ENCODE assay signal across 19 cellular contexts in the genomic region with DNA sequence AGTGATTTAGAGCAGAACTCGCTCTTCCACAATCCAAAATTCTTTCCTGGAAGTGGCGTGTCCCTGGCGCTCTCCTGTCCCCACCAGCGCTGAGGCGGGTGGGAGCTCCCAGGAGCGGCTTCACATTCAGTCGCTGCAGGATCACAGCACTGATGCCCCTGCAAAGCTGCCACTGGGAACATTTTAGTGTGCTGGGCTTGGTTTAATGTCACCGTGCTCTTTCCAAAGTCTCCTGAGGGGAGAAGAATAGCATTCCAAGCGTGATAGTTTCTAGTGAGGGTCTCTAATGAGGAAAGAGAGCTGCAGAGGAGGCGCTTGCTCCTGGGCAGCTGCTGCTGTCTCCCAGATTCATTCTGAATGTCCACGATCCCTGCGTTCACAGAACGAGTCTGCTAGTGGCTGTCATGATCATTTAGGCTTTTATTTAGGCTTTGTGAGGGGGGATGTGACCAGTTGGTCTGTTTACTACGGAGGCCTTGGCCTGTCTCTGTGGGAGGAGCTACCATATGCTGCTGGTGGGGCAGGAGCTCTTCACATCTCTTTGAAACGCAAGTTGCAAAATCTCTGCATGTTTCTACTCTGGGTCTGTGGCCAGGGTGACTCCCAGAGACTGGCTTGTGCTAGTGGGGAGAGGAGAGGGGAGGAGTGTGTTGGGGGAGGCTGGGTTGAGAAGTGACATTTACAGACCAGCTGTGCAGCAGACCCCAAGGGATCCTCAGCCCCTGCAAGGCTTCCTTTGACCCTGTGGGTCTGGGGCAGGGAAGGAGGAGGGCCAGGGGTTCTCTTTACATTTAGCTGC. TPM values are rescaled to one million over a fixed set of nuclear protein-coding genes. Genes with fewer than 3 reads are reported as not detected.
DNase-seq lines count a peak whose midpoint lies in the region; ATAC-seq and TF ChIP-seq lines count a peak whose summit lies in the region.
"Had no signal": no experiment of that assay in that cellular context is flagged by ENCODE, and none has a peak within 500 bp of the region (broad histone marks: within the 10 kb centered on the region; RNA-seq: fewer than 3 reads in every experiment).

No MANE protein-coding gene starts in this region.

- H3K4me2 ChIP-seq in BLaER1 (peak overlapping the region; percentile 76), osteoblast (ENCODE audit: insufficient read depth, low read length) (peak overlapping the region; percentile 40)

- peaks cover 17% of the 10 kb centered on the region for H3K27me3 Mint-ChIP-seq in activated CD4-positive, alpha-beta memory T cell treated with anti-CD3 and anti-CD28 coated beads, Interleukin-2, amount 10 ng/mL, durations not matched to agents 7 days and 5 days

- H4K20me1 ChIP-seq in BLaER1 = no peaks in the 10 kb centered on the region
- H4K20me1 ChIP-seq in osteoblast (ENCODE audit: insufficient read depth, low read length) = no peaks in the 10 kb centered on the region

- H3K4me3 Mint-ChIP-seq in activated CD4-positive, alpha-beta memory T cell treated with anti-CD3 and anti-CD28 coated beads, Interleukin-2, amount 10 ng/mL, durations not matched to agents 7 days and 5 days = no peak overlapping the region
- H3K4me3 Mint-ChIP-seq: activated naive CD4-positive, alpha-beta T cell treated with anti-CD3 and anti-CD28 coated beads, Interleukin-2, amount 50 U/mL, for 24 hours; neural crest cell had no signal

- peak overlapping the region; percentile 51; the same call in 1 of the 2 replicates for H3K9ac ChIP-seq in BLaER1

- no peaks in the 10 kb centered on the region for H3K9me3 Mint-ChIP-seq in activated CD4-positive, alpha-beta memory T cell treated with anti-CD3 and anti-CD28 coated beads, Interleukin-2, amount 10 ng/mL, durations not matched to agents 7 days and 5 days
- H3K9me3 Mint-ChIP-seq: activated naive CD4-positive, alpha-beta T cell treated with anti-CD3 and anti-CD28 coated beads, Interleukin-2, amount 50 U/mL, for 24 hours had no signal

- no peaks in the 10 kb centered on the region for H3K36me3 Mint-ChIP-seq in activated CD4-positive, alpha-beta memory T cell treated with anti-CD3 and anti-CD28 coated beads, Interleukin-2, amount 10 ng/mL, durations not matched to agents 7 days and 5 days (ENCODE audit: low read depth)
- H3K36me3 Mint-ChIP-seq: activated naive CD4-positive, alpha-beta T cell treated with anti-CD3 and anti-CD28 coated beads, Interleukin-2, amount 50 U/mL, for 24 hours had no signal

- TF ChIP-seq CTCF in heart left ventricle (IDR thresholded peaks at IDR 0.05) (no peak), osteoblast (IDR thresholded peaks at IDR 0.05; ENCODE audit: extremely low read depth, low read depth, low read length) (no peak)

- H3K36me3 ChIP-seq in BLaER1 (no peaks in the 10 kb centered on the region), SJCRH30 (no peaks in the 10 kb centered on the region), heart left ventricle (no peaks in the 10 kb centered on the region), osteoblast (ENCODE audit: insufficient read depth, low read length) (no peaks in the 10 kb centered on the region)
- H3K36me3 ChIP-seq: esophagus squamous epithelium had no signal

- no peaks in the 10 kb centered on the region for H3K27me3 ChIP-seq in BLaER1
- H3K27me3 ChIP-seq in SJCRH30 = no peaks in the 10 kb centered on the region
- H3K27me3 ChIP-seq in heart left ventricle = no peaks in the 10 kb centered on the region
- peaks cover 5% of the 10 kb centered on the region for H3K27me3 ChIP-seq in osteoblast (ENCODE audit: insufficient read depth, low read length)
- H3K27me3 ChIP-seq: esophagus squamous epithelium had no signal

- DNase-seq in SJCRH30 (peak; percentile 29 to 56), heart left ventricle (peak in 2 of 5 donors; percentile 24 to 47), osteoblast (ENCODE audit: insufficient read length, low spot score, missing footprints) (peak; percentile 91), NCI-H2227 (lab: John Stamatoyannopoulos, UW; ENCODE audit: unreplicated experiment) (no peak)
- no peak for DNase-seq in central memory CD4-positive, alpha-beta T cell
- no peak for DNase-seq in activated CD4-positive, alpha-beta memory T cell treated with anti-CD3 and anti-CD28 coated beads, Interleukin-2, amount 10 ng/mL, durations not matched to agents 7 days and 5 days
- DNase-seq: AML-193; EL; esophagus squamous epithelium; GOT3; kidney glomerular epithelial cell; NCI-H2029; stimulated activated CD8-positive, alpha-beta memory T cell treated with anti-CD3 and anti-CD28 coated beads, Interleukin-4, amount 100 ng/mL, for 48 hours had no signal

- H3K9me3 ChIP-seq in BLaER1 (peaks cover 23% of the 10 kb centered on the region), SJCRH30 (replicated peaks) (no peaks in the 10 kb centered on the region), heart left ventricle (no peaks in the 10 kb centered on the region), osteoblast (ENCODE audit: low read depth, low read length) (no peaks in the 10 kb centered on the region)
- H3K9me3 ChIP-seq: esophagus squamous epithelium had no signal

- peak overlapping the region; percentile 43 for H3K4me3 ChIP-seq in BLaER1
- H3K4me3 ChIP-seq in SJCRH30 = peak overlapping the region; percentile 23; the same call in 1 of the 2 replicates
- H3K4me3 ChIP-seq in heart left ventricle = peak overlapping the region in 4 of 12 donors; percentile 2 to 34 (median 14)
- H3K4me3 ChIP-seq in osteoblast (ENCODE audit: insufficient read depth, low read length) = no peak overlapping the region
- H3K4me3 ChIP-seq: esophagus squamous epithelium had no signal

- H3K4me1 Mint-ChIP-seq in activated CD4-positive, alpha-beta memory T cell treated with anti-CD3 and anti-CD28 coated beads, Interleukin-2, amount 10 ng/mL, durations not matched to agents 7 days and 5 days = peaks cover 2% of the 10 kb centered on the region

- H3K4me1 ChIP-seq in BLaER1 (peaks cover 41% of the 10 kb centered on the region), SJCRH30 (peaks cover 26% of the 10 kb centered on the region), heart left ventricle (peaks cover 0 to 23% (median 6%) of the 10 kb centered on the region in 12 donors), osteoblast (ENCODE audit: insufficient read depth, low read length) (peaks cover 5% of the 10 kb centered on the region)
- H3K4me1 ChIP-seq: esophagus squamous epithelium had no signal

- H2AFZ ChIP-seq in osteoblast (ENCODE audit: low read length) = peak overlapping the region; percentile 72

- H3K79me2 ChIP-seq in osteoblast (ENCODE audit: insufficient read depth, low read length) = no peaks in the 10 kb centered on the region

- CTCF ChIA-PET in activated CD4-positive, alpha-beta memory T cell treated with anti-CD3 and anti-CD28 coated beads, Interleukin-2, amount 10 ng/mL, durations not matched to agents 7 days and 5 days (lab: Charles Lee) = no interaction called here

- POLR2A ChIA-PET in activated CD4-positive, alpha-beta memory T cell treated with anti-CD3 and anti-CD28 coated beads, Interleukin-2, amount 10 ng/mL, durations not matched to agents 7 days and 5 days (lab: Charles Lee) = no interaction called here

- no peak for TF ChIP-seq POLR2A in heart left ventricle (IDR thresholded peaks at IDR 0.05)

- ATAC-seq in heart left ventricle = peak; percentile 32 to 76 (median 43)
- ATAC-seq in HG03439 (IDR thresholded peaks at IDR 0.05; ENCODE audit: unreplicated experiment) = no peak

- no peak overlapping the region for H3K27ac Mint-ChIP-seq in activated CD4-positive, alpha-beta memory T cell treated with anti-CD3 and anti-CD28 coated beads, Interleukin-2, amount 10 ng/mL, durations not matched to agents 7 days and 5 days
- H3K27ac Mint-ChIP-seq: activated naive CD4-positive, alpha-beta T cell treated with anti-CD3 and anti-CD28 coated beads, Interleukin-2, amount 50 U/mL, for 24 hours had no signal

- H3K27ac ChIP-seq in BLaER1 (peak overlapping the region; percentile 59), SJCRH30 (no peak overlapping the region; the same call in 1 of the 2 replicates), heart left ventricle (peak overlapping the region in 5 of 12 donors; percentile 13 to 52 (median 34)), osteoblast (ENCODE audit: low read depth, low read length) (no peak overlapping the region)
- H3K27ac ChIP-seq: esophagus squamous epithelium, HL-60 had no signal

- intact Hi-C loops in heart left ventricle (cut with DNase I) = no loop called here

- WGBS in heart left ventricle, 4 donors = 55 to 68% (median 63%) methylated on average over 9 to 15 of the region's 15 CpGs

RNA-seq across cellular contexts. Expression of a gene that starts 23.4 kb away (rescaled TPM):
- 96.5 and 104 TPM in 2 replicates for total RNA-seq in SJCRH30 (2014; rRNA removed; shearing (Covaris generic))
- total RNA-seq in heart left ventricle (10 to 100 TPM in 7 of 9 donors, 1 to 10 TPM in 2; 5.3 to 27.2 (median 13.5) TPM), osteoblast (359 and 418 TPM in 2 replicates)
- 1 to 10 TPM; 5.1 to 7.8 TPM for polyA plus RNA-seq in heart left ventricle
- under 1 TPM; 0.20 to 0.45 TPM for total RNA-seq in activated CD4-positive, alpha-beta memory T cell treated with anti-CD3 and anti-CD28 coated beads, Interleukin-2, amount 10 ng/mL, durations not matched to agents 7 days and 5 days
- total RNA-seq: SK-MEL-5 had no signal

Comparison
In these comparisons a context has a peak if more than half of its experiments do, and no peak if none do; other contexts are left out.
1. DNase-seq: peak in SJCRH30 (2 of 2) and osteoblast (single experiment); none in central memory CD4-positive, alpha-beta T cell (single experiment), NCI-H2227 (single experiment) and activated CD4-positive, alpha-beta memory T cell treated with anti-CD3 and anti-CD28 coated beads, Interleukin-2, amount 10 ng/mL, durations not matched to agents 7 days and 5 days (single experiment).
2. RNA of a gene that starts 23.4 kb away (total RNA-seq): 359 to 418 TPM in osteoblast, 96.5 to 104 TPM in SJCRH30 and 5.3 to 27.2 TPM in heart left ventricle; 0.20 to 0.45 TPM in activated CD4-positive, alpha-beta memory T cell treated with anti-CD3 and anti-CD28 coated beads, Interleukin-2, amount 10 ng/mL, durations not matched to agents 7 days and 5 days; every median in the first group is over 4 times any median in the second.